Comparison of ENCODE assay signal across 15 cellular contexts in the genomic region with DNA sequence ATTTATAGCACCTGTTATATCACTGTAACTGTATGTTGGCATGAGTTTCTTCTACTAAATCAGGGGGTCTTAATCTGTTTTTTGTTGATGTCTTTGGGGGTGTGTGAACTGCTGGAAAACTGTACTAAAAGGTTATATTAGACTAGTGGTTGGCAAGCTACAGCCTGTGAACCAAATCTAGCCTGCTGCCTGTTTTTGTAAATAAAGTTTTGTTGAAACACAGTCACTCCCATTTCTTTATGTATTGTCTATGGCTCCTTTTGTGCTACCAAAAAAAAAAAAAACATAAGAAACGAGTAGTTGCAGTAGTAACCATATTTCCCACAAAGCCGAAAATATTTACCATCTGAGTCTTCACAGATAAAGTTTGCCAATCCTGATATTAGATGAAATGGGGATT.
"Had no signal": no experiment of that assay in that cellular context is flagged by ENCODE, and none has a peak within 500 bp of the region (broad histone marks: within the 10 kb centered on the region; RNA-seq: fewer than 3 reads in every experiment).

No MANE protein-coding gene starts in this region.

- H3K27ac ChIP-seq: coronary artery, gastrocnemius medialis, stomach, thoracic aorta, transverse colon had no signal

- H3K27ac Mint-ChIP-seq: immature natural killer cell, natural killer cell had no signal

- DNase-seq: effector CD4-positive, alpha-beta T cell; gastrocnemius medialis; immature natural killer cell; mucosa of descending colon; natural killer cell; posterior cingulate gyrus; small intestine; stimulated activated CD4-positive, alpha-beta T cell treated with anti-CD3 and anti-CD28 coated beads, Interleukin-12 subunit alpha, Interleukin-12 subunit beta, amount 100 ng/mL, for 4 hours; stimulated activated naive CD4-positive, alpha-beta T cell; stomach; substantia nigra; transverse colon had no signal

- H3K27me3 ChIP-seq: gastrocnemius medialis, stomach, transverse colon had no signal

- H3K36me3 ChIP-seq: gastrocnemius medialis, stomach, thoracic aorta, transverse colon had no signal

- H3K4me3 Mint-ChIP-seq: immature natural killer cell, natural killer cell, neural crest cell had no signal

- H3K9me3 ChIP-seq: gastrocnemius medialis, mucosa of descending colon, stomach, thoracic aorta, transverse colon had no signal

- H3K36me3 Mint-ChIP-seq: immature natural killer cell, natural killer cell had no signal

- H3K9me3 Mint-ChIP-seq: immature natural killer cell, natural killer cell, neural crest cell had no signal

- ATAC-seq: gastrocnemius medialis, mucosa of descending colon, natural killer cell had no signal

- H3K4me3 ChIP-seq: coronary artery, gastrocnemius medialis, mucosa of descending colon, stomach, thoracic aorta, transverse colon had no signal
